ENCODE assay signal across 8 cellular contexts in genomic region chr5:56838409-56839039, GRCh38. TPM values are rescaled to one million over a fixed set of nuclear protein-coding genes. Genes with fewer than 3 reads are reported as not detected.
DNase-seq lines count a peak whose midpoint lies in the region; ATAC-seq, FAIRE-seq and TF ChIP-seq lines count a peak whose summit lies in the region.

No MANE protein-coding gene starts in this region.

- H3K79me2 ChIP-seq in SK-N-SH (ENCODE audit: insufficient read depth) (peaks cover 92% of the 10 kb centered on the region), endothelial cell of umbilical vein (ENCODE audit: control insufficient read depth, insufficient read depth, low read length) (peaks cover 60% of the 10 kb centered on the region)

- peak overlapping the region; percentile 95; the same call in 1 of the 2 replicates for H4K5ac ChIP-seq in IMR-90 (ENCODE audit: low read depth, low read length)

- peak overlapping the region; percentile 8 to 95 (median 78) for H3K27ac Mint-ChIP-seq in naive thymus-derived CD4-positive, alpha-beta T cell
- H3K27ac Mint-ChIP-seq in glutamatergic neuron (ENCODE audit: unreplicated experiment) = no peak overlapping the region

- no peak overlapping the region for H2AK9ac ChIP-seq in IMR-90 (replicated peaks; ENCODE audit: low read depth, low read length, poor library complexity)

- no peaks in the 10 kb centered on the region for H3K9me3 ChIP-seq in IMR-90 (ENCODE audit: control insufficient read depth, insufficient read depth, low read length)
- no peaks in the 10 kb centered on the region for H3K9me3 ChIP-seq in SK-N-SH
- H3K9me3 ChIP-seq in endothelial cell of umbilical vein (replicated peaks; ENCODE audit: control insufficient read depth, insufficient read depth, low read length) = no peaks in the 10 kb centered on the region
- H3K9me3 ChIP-seq in naive thymus-derived CD4-positive, alpha-beta T cell (ENCODE audit: control insufficient read depth in 2 of 3, low read length in 3 of 3) = no peaks in the 10 kb centered on the region

- TF ChIP-seq POLR2A in IMR-90 (IDR thresholded peaks at IDR 0.05; ENCODE audit: low read depth, low read length) (no peak), endothelial cell of umbilical vein (IDR thresholded peaks at IDR 0.05; ENCODE audit: low read depth, low read length) (no peak)

- H3K27ac ChIP-seq in IMR-90 (ENCODE audit: insufficient read depth, low read length) = peak overlapping the region; percentile 62; the same call in 1 of the 2 replicates
- H3K27ac ChIP-seq in SK-N-SH (ENCODE audit: low read depth in 2 of 2, low read length in 1 of 2) = peak overlapping the region; percentile 46 to 88; a peak in 3 of 4 replicates
- H3K27ac ChIP-seq in endothelial cell of umbilical vein (ENCODE audit: insufficient read depth, low read depth, low read length) = peak overlapping the region; percentile 69
- H3K27ac ChIP-seq in naive thymus-derived CD4-positive, alpha-beta T cell (ENCODE audit: low read depth, low read length) = peak overlapping the region; percentile 42

- peaks cover 20 to 82% of the 10 kb centered on the region in 2 experiments for H3K79me1 ChIP-seq in IMR-90 (ENCODE audit: low read depth in 1 of 2, low read length in 2 of 2)

- TF ChIP-seq CTCF in GM12864 (IDR thresholded peaks at IDR 0.05; ENCODE audit: low read depth, low read length, missing control alignments) (peak; percentile 46), IMR-90 (conservative IDR thresholded peaks at IDR 0.05; ENCODE audit: low read depth, low read length) (peak; percentile 68), SK-N-SH (IDR thresholded peaks at IDR 0.05) (peak; percentile 71), endothelial cell of umbilical vein (IDR thresholded peaks at IDR 0.05; ENCODE audit: extremely low read depth in 1 of 2, insufficient read depth in 1 of 2, low read depth in 1 of 2, low read length in 2 of 2) (peak; percentile 14 to 29), glutamatergic neuron (IDR thresholded peaks at IDR 0.05; ENCODE audit: partially characterized antibody, unreplicated experiment) (no peak)

- H4K8ac ChIP-seq in IMR-90 (ENCODE audit: low read depth in 2 of 2, low read length in 2 of 2) = peak overlapping the region in 1 of 2 experiments; percentile 34; a peak in 2 of 4 replicates

- peak overlapping the region; percentile 45; the same call in 1 of the 2 replicates for H2BK20ac ChIP-seq in IMR-90 (ENCODE audit: low read depth, low read length)

- peak overlapping the region; percentile 19 to 79 (median 57) for H3K4me3 Mint-ChIP-seq in naive thymus-derived CD4-positive, alpha-beta T cell
- no peak overlapping the region for H3K4me3 Mint-ChIP-seq in glutamatergic neuron (ENCODE audit: unreplicated experiment)

- in situ Hi-C loops in IMR-90 (cut with MboI; ENCODE audit: low sequenced_read_pairs) = loop anchor here (5.0 to 10.0 kb wide), 2 partner anchors 566 to 864 kb away; no protein-coding TSS in a partner anchor

- intact Hi-C loops in IMR-90 (cut with micrococcal nuclease) = loop anchor here (1.0 to 10.0 kb wide), 4 partner anchors 356 to 904 kb away; no protein-coding TSS in a partner anchor
- intact Hi-C loops in endothelial cell of umbilical vein (cut with micrococcal nuclease) = loop anchor here (1.0 to 10.0 kb wide), 5 partner anchors 357 to 904 kb away; no protein-coding TSS in a partner anchor
- intact Hi-C loops in naive thymus-derived CD4-positive, alpha-beta T cell (cut with micrococcal nuclease) = loop anchor here (1.0 to 5.0 kb wide), 7 partner anchors 357 to 902 kb away; no protein-coding TSS in a partner anchor

- H3K9me3 Mint-ChIP-seq in naive thymus-derived CD4-positive, alpha-beta T cell = no peaks in the 10 kb centered on the region
- no peaks in the 10 kb centered on the region for H3K9me3 Mint-ChIP-seq in glutamatergic neuron (ENCODE audit: unreplicated experiment)

- peaks cover 63% of the 10 kb centered on the region for H4K20me1 ChIP-seq in IMR-90 (ENCODE audit: insufficient read depth, low read length)
- peaks cover 33% of the 10 kb centered on the region for H4K20me1 ChIP-seq in SK-N-SH (ENCODE audit: insufficient read depth)
- peaks cover 3% of the 10 kb centered on the region for H4K20me1 ChIP-seq in endothelial cell of umbilical vein (replicated peaks; ENCODE audit: control insufficient read depth, extremely low read depth, insufficient read depth, low read length)

- H2BK120ac ChIP-seq in IMR-90 (ENCODE audit: low read depth, low read length) = peak overlapping the region; percentile 52

- BruUV-seq in IMR-90 (replicated peaks; lab: Mats Ljungman, UMichigan) (no TSS peak), endothelial cell of umbilical vein (replicated peaks; lab: Mats Ljungman, UMichigan) (no TSS peak)

- H2AFZ ChIP-seq in IMR-90 (replicated peaks; ENCODE audit: low read length, poor library complexity) = no peak overlapping the region
- H2AFZ ChIP-seq in SK-N-SH (ENCODE audit: low read depth) = no peak overlapping the region
- peak overlapping the region; percentile 72 for H2AFZ ChIP-seq in endothelial cell of umbilical vein (ENCODE audit: low read depth, low read length)

- peak; percentile 91 for FAIRE-seq in endothelial cell of umbilical vein (lab: Jason Lieb, UNC)

- peak overlapping the region; percentile 100 for H3K4me2 ChIP-seq in IMR-90 (ENCODE audit: low read depth, low read length)
- H3K4me2 ChIP-seq in SK-N-SH = peak overlapping the region; percentile 48; the same call in 1 of the 2 replicates
- H3K4me2 ChIP-seq in endothelial cell of umbilical vein (ENCODE audit: insufficient read depth, low read length) = peak overlapping the region; percentile 93

- H3K9me1 ChIP-seq in IMR-90 (ENCODE audit: insufficient read depth, low read length) (peaks cover 17% of the 10 kb centered on the region), endothelial cell of umbilical vein (replicated peaks; ENCODE audit: control insufficient read depth, extremely low read depth, insufficient read depth, low read length) (no peaks in the 10 kb centered on the region)

- H3K9me2 ChIP-seq in SK-N-SH = no peaks in the 10 kb centered on the region

- H4K91ac ChIP-seq in IMR-90 (ENCODE audit: insufficient read depth, low read depth, low read length) = peak overlapping the region; percentile 2; the same call in 1 of the 2 replicates

- TF ChIP-seq EP300 in SK-N-SH (IDR thresholded peaks at IDR 0.05; ENCODE audit: borderline replicate concordance in 1 of 2, low read depth in 1 of 2, low read length in 1 of 2) = 0 out of 4 replicates have a peak, but pooled peaks of 1 of the 2 experiments have one; percentile 25

- peak; percentile 51 for DNase-seq in AG20443 (ENCODE audit: low spot score)
- no peak for DNase-seq in GM12864 (ENCODE audit: low read depth)
- peak; percentile 74 for DNase-seq in IMR-90
- no peak for DNase-seq in SK-N-SH
- DNase-seq in endothelial cell of umbilical vein (ENCODE audit: low read depth, low spot score) = peak; percentile 84
- peak in 7 of 9 donors; percentile 33 to 61 (median 48) for DNase-seq in naive thymus-derived CD4-positive, alpha-beta T cell
- DNase-seq in glutamatergic neuron = no peak
- DNase-seq in ecto neural progenitor cell (ENCODE audit: low spot score) = no peak

- peak overlapping the region; percentile 56 for H3K14ac ChIP-seq in IMR-90 (replicated peaks; ENCODE audit: low read depth, low read length)

- H2BK5ac ChIP-seq in IMR-90 (ENCODE audit: low read depth, low read length, poor library complexity, severe bottlenecking) = peak overlapping the region; percentile 32

- peak overlapping the region; percentile 86 for H3K18ac ChIP-seq in IMR-90 (ENCODE audit: low read depth, low read length)

- no CpG with 5 or more reads among the region's 4 CpGs for WGBS in IMR-90 (ENCODE audit: extremely low coverage in 2 of 2, insufficient read length in 1 of 2), 2 experiments
- 34% methylated on average over 4 of the region's 4 CpGs for WGBS in SK-N-SH (ENCODE audit: low lambda C conversion rate)

- peak; percentile 67 for ATAC-seq in IMR-90 (ENCODE audit: low read depth)
- peak; percentile 75 for ATAC-seq in naive thymus-derived CD4-positive, alpha-beta T cell

- H3K4me3 ChIP-seq in GM12864 (ENCODE audit: low read depth, low read length) = no peak overlapping the region
- peak overlapping the region; percentile 47; the same call in 1 of the 2 replicates for H3K4me3 ChIP-seq in IMR-90 (ENCODE audit: insufficient read depth, low read depth, low read length)
- peak overlapping the region in 1 of 2 experiments; percentile 31; a peak in 1 of 4 replicates for H3K4me3 ChIP-seq in SK-N-SH (ENCODE audit: low read depth in 2 of 2, low read length in 1 of 2)
- H3K4me3 ChIP-seq in endothelial cell of umbilical vein (replicated peaks in 1 of 3; ENCODE audit: insufficient read depth in 1 of 3, low read depth in 1 of 3, low read length in 3 of 3) = peak overlapping the region in 1 of 3 experiments; percentile 62
- H3K4me3 ChIP-seq in naive thymus-derived CD4-positive, alpha-beta T cell (ENCODE audit: low read length) = no peak overlapping the region

- TF ChIP-seq RAD21 in IMR-90 (IDR thresholded peaks at IDR 0.05; ENCODE audit: low read length) = peak; percentile 83
- TF ChIP-seq RAD21 in SK-N-SH (IDR thresholded peaks at IDR 0.05; ENCODE audit: low read length) = peak; percentile 83

- H3K4ac ChIP-seq in IMR-90 (ENCODE audit: low read depth, low read length) = peak overlapping the region; percentile 24; the same call in 1 of the 2 replicates

- H3K27me3 ChIP-seq in IMR-90 (ENCODE audit: control insufficient read depth, insufficient read depth, low read length) = no peaks in the 10 kb centered on the region
- no peaks in the 10 kb centered on the region for H3K27me3 ChIP-seq in SK-N-SH (ENCODE audit: insufficient read depth)
- H3K27me3 ChIP-seq in endothelial cell of umbilical vein (ENCODE audit: control insufficient read depth in 2 of 2, insufficient read depth in 2 of 2, low read length in 2 of 2) = no peaks in the 10 kb centered on the region
- no peaks in the 10 kb centered on the region for H3K27me3 ChIP-seq in naive thymus-derived CD4-positive, alpha-beta T cell (ENCODE audit: control insufficient read depth in 2 of 2, insufficient read depth in 2 of 2, low read length in 2 of 2)

- H3K4me1 ChIP-seq in IMR-90 (ENCODE audit: control insufficient read depth, insufficient read depth, low read length) (peaks cover 11% of the 10 kb centered on the region), SK-N-SH (ENCODE audit: control insufficient read depth in 1 of 2, insufficient read depth in 2 of 2, low read depth in 1 of 2, low read length in 1 of 2) (peaks cover 0 to 54% of the 10 kb centered on the region in 2 experiments; a peak in 3 of 4 replicates), endothelial cell of umbilical vein (ENCODE audit: control insufficient read depth, extremely low read depth, insufficient read depth, low read length) (peaks cover 17% of the 10 kb centered on the region)
- peaks cover 8 to 87% of the 10 kb centered on the region in 2 donors for H3K4me1 ChIP-seq in naive thymus-derived CD4-positive, alpha-beta T cell (ENCODE audit: control insufficient read depth in 2 of 2, insufficient read depth in 2 of 2, low read length in 2 of 2)

- peak overlapping the region; percentile 12; the same call in 1 of the 3 replicates for H2BK15ac ChIP-seq in IMR-90 (ENCODE audit: low read depth, low read length)

- H3F3A ChIP-seq in SK-N-SH (replicated peaks; ENCODE audit: insufficient read depth) = peaks cover 5% of the 10 kb centered on the region

- H3K23ac ChIP-seq in IMR-90 (ENCODE audit: low read depth, low read length) = peak overlapping the region; percentile 8; the same call in 1 of the 2 replicates

- no peak overlapping the region for H2AK5ac ChIP-seq in IMR-90 (ENCODE audit: low read depth, low read length)

- no peaks in the 10 kb centered on the region for H3K36me3 Mint-ChIP-seq in naive thymus-derived CD4-positive, alpha-beta T cell
- no peaks in the 10 kb centered on the region for H3K36me3 Mint-ChIP-seq in glutamatergic neuron (ENCODE audit: unreplicated experiment)

- dilution Hi-C loops in IMR-90 (cut with HindIII; ENCODE audit: low sequenced_read_pairs, unreplicated experiment) (no loop called here), endothelial cell of umbilical vein (cut with MboI; ENCODE audit: extremely low pct_ligation_motif_present, low sequenced_read_pairs) (no loop called here)

- H3K9ac ChIP-seq in IMR-90 (ENCODE audit: low read depth, low read length) (peak overlapping the region; percentile 61; the same call in 1 of the 2 replicates), SK-N-SH (peak overlapping the region; percentile 40; the same call in 1 of the 2 replicates), endothelial cell of umbilical vein (replicated peaks; ENCODE audit: extremely low read depth, insufficient read depth, low read length) (peak overlapping the region; percentile 58)

- CTCF ChIA-PET in IMR-90 (lab: Yijun Ruan, JAX) (interaction anchor here (0.5 to 2.8 kb wide), 16 partner anchors 8 to 676 kb away, joined by 3 to 46 read pairs (median 3); no protein-coding TSS in a partner anchor), SK-N-SH (lab: Yijun Ruan, JAX) (interaction anchor here (0.6 to 8.2 kb wide), 41 partner anchors 9 to 902 kb away, joined by 3 to 114 read pairs (median 4); no protein-coding TSS in a partner anchor), endothelial cell of umbilical vein (lab: Charles Lee) (interaction anchor here (0.6 to 2.9 kb wide), 72 partner anchors 8 to 1147 kb away, joined by 3 to 277 read pairs (median 4); no protein-coding TSS in a partner anchor)
- CTCF ChIA-PET in naive thymus-derived CD4-positive, alpha-beta T cell (lab: Charles Lee) = interaction anchor here (0.6 to 6.3 kb wide), 29 partner anchors 9 to 1666 kb away, joined by 3 to 131 read pairs (median 4); partner anchors contain the start of gene MAP3K1

- H3K4me1 Mint-ChIP-seq in naive thymus-derived CD4-positive, alpha-beta T cell = peaks cover 63 to 95% (median 90%) of the 10 kb centered on the region in 7 donors
- peaks cover 9% of the 10 kb centered on the region for H3K4me1 Mint-ChIP-seq in glutamatergic neuron (ENCODE audit: low read depth, unreplicated experiment)

- POLR2A ChIA-PET in IMR-90 (lab: Charles Lee; ENCODE audit: unreplicated experiment) (interaction anchor here (0.6 kb wide), 1 partner anchor 736 kb away, joined by 10 read pairs; no protein-coding TSS in a partner anchor), SK-N-SH (lab: Yijun Ruan, JAX) (interaction anchor here (0.6 to 2.5 kb wide), 4 partner anchors 11 to 567 kb away, joined by 3 to 7 read pairs (median 4); no protein-coding TSS in a partner anchor), endothelial cell of umbilical vein (lab: Charles Lee) (no interaction called here)
- POLR2A ChIA-PET in naive thymus-derived CD4-positive, alpha-beta T cell (lab: Charles Lee) = interaction anchor here (0.5 to 2.5 kb wide), 8 partner anchors 8 to 567 kb away, joined by 3 to 13 read pairs (median 4); no protein-coding TSS in a partner anchor

- no peaks in the 10 kb centered on the region for H3K27me3 Mint-ChIP-seq in naive thymus-derived CD4-positive, alpha-beta T cell
- H3K27me3 Mint-ChIP-seq in glutamatergic neuron (ENCODE audit: unreplicated experiment) = no peaks in the 10 kb centered on the region

- no peaks in the 10 kb centered on the region for H3K36me3 ChIP-seq in IMR-90 (ENCODE audit: control insufficient read depth, insufficient read depth, low read length)
- H3K36me3 ChIP-seq in SK-N-SH (replicated peaks in 1 of 2; ENCODE audit: control insufficient read depth in 1 of 2, insufficient read depth in 2 of 2, low read length in 1 of 2) = no peaks in the 10 kb centered on the region
- H3K36me3 ChIP-seq in endothelial cell of umbilical vein (ENCODE audit: control insufficient read depth in 2 of 2, extremely low read depth in 1 of 2, insufficient read depth in 2 of 2, low read length in 2 of 2) = no peaks in the 10 kb centered on the region
- H3K36me3 ChIP-seq in naive thymus-derived CD4-positive, alpha-beta T cell (ENCODE audit: control insufficient read depth in 2 of 3, insufficient read depth in 3 of 3, low read length in 3 of 3) = no peaks in the 10 kb centered on the region

- no peak overlapping the region; the same call in 1 of the 2 replicates for H3K56ac ChIP-seq in IMR-90 (ENCODE audit: extremely low read depth, insufficient read depth, low read length)

RNA-seq across cellular contexts. Expression of gene MAP3K1, which starts 23.2 kb away (rescaled TPM):
- total RNA-seq in IMR-90 (2012; rRNA removed) (18.8 and 21.9 TPM in 2 replicates), endothelial cell of umbilical vein (12.5 and 14.4 TPM in 2 replicates), glutamatergic neuron (ENCODE audit: unreplicated experiment) (10.1 TPM)
- polyA plus RNA-seq in IMR-90 (2012; rRNA removed) (3.8 TPM in 2 replicates), SK-N-SH (2012; rRNA removed) (2.2 and 3.5 TPM in 2 replicates), endothelial cell of umbilical vein (4.8 and 5.7 TPM in 2 replicates)
- 0.77 and 0.82 TPM in 2 replicates for polyA plus RNA-seq in IMR-90 (2012; cell fraction: cytosol; rRNA removed)
- 2.2 and 13.9 TPM in 2 replicates for polyA plus RNA-seq in IMR-90 (2012; cell fraction: nucleus; rRNA removed; ENCODE audit: low replicate concordance)
- polyA plus RNA-seq in SK-N-SH (2012; cell fraction: cytosol; rRNA removed) = 3.0 and 3.6 TPM in 2 replicates
- polyA plus RNA-seq in SK-N-SH (2012; cell fraction: nucleus; rRNA removed) = 3.1 and 6.6 TPM in 2 replicates
- 4.7 and 4.8 TPM in 2 replicates for polyA plus RNA-seq in endothelial cell of umbilical vein (2011; cell fraction: cytosol; rRNA removed)
- polyA plus RNA-seq in endothelial cell of umbilical vein (2011; cell fraction: nucleus; rRNA removed) = 23.0 and 23.5 TPM in 2 replicates
- polyA plus RNA-seq in endothelial cell of umbilical vein (2012) = 4.6 and 5.4 TPM in 2 replicates
- 21.4 and 23.0 TPM in 2 replicates for polyA minus RNA-seq in endothelial cell of umbilical vein
- polyA minus RNA-seq in endothelial cell of umbilical vein (2011; cell fraction: cytosol; rRNA and poly(A)+ RNA removed) = 11.6 TPM
- 26.7 and 39.2 TPM in 2 replicates for polyA minus RNA-seq in endothelial cell of umbilical vein (2011; cell fraction: nucleus; rRNA and poly(A)+ RNA removed)
- 10 to 100 TPM; 54.4 to 85.4 (median 77.3) TPM for total RNA-seq in naive thymus-derived CD4-positive, alpha-beta T cell
- 10 to 100 TPM; 43.0 to 55.3 TPM for polyA plus RNA-seq in naive thymus-derived CD4-positive, alpha-beta T cell

Comparison
In these comparisons a context has a peak if more than half of its experiments do, and no peak if none do; other contexts are left out.
1. DNase-seq: peak in AG20443 (single experiment), IMR-90 (single experiment), endothelial cell of umbilical vein (single experiment) and naive thymus-derived CD4-positive, alpha-beta T cell (7 of 9); none in GM12864 (single experiment), SK-N-SH (single experiment), glutamatergic neuron (single experiment) and ecto neural progenitor cell (single experiment).
2. H3K4me2 ChIP-seq: peak in every context shown above with its lines; median percentile 100 in IMR-90; 93 in endothelial cell of umbilical vein; 48 in SK-N-SH.
3. Peak in every context shown above with its lines, with median percentiles within 50 percentile points of each other: H3K27ac ChIP-seq and H3K9ac ChIP-seq.